29 cellular contexts compared by ENCODE assay signal in the genomic region with DNA sequence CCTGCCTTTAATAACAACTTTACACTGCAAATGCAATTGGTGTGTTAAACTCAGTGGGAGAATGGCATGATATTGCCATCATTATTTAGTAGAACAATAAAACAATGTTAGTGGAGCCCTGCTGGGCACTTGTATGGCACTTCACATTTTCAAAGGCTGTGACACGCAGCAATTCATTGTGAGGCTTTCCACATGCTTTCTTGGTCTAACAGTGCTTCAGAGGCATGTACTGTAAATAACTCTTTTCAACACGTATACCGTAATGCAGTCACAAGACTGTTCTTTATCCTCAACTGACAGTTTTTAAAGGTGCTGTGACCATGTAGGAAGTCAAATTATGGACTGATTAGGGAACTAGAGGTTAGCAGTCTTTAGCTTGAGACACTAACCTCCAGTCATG.
DNase-seq lines count a peak whose midpoint lies in the region; ATAC-seq and TF ChIP-seq lines count a peak whose summit lies in the region.
"Had no signal": no experiment of that assay in that cellular context is flagged by ENCODE, and none has a peak within 500 bp of the region (broad histone marks: within the 10 kb centered on the region; RNA-seq: fewer than 3 reads in every experiment).

No MANE protein-coding gene starts in this region.

- H3K27me3 ChIP-seq in left lung: no peaks in the 10 kb centered on the region
- H3K27me3 ChIP-seq: BLaER1 treated with 17β-estradiol and CSF1 and Interleukin-3, amounts not matched to agents 10 nM and 100 nM; right atrium auricular region had no signal

- no peak overlapping the region for H3K27ac Mint-ChIP-seq in T-helper 17 cell
- no peak overlapping the region for H3K27ac Mint-ChIP-seq in activated T-helper 17 cell treated with anti-CD3 and anti-CD28 coated beads, Interleukin-2, amount 50 U/mL, for 72 hours
- H3K27ac Mint-ChIP-seq: activated CD8-positive, alpha-beta memory T cell treated with anti-CD3 and anti-CD28 coated beads, Interleukin-2, amount 10 ng/mL, durations not matched to agents 7 days and 5 days; WTC11 had no signal

- H3K4me3 ChIP-seq in left lung: no peak overlapping the region
- H3K4me3 ChIP-seq: BLaER1 treated with 17β-estradiol and CSF1 and Interleukin-3, amounts not matched to agents 10 nM and 100 nM; GM12878; PC-9; right atrium auricular region; spleen had no signal

- no peaks in the 10 kb centered on the region for H3K36me3 Mint-ChIP-seq in T-helper 17 cell (ENCODE audit: low read depth)
- H3K36me3 Mint-ChIP-seq in activated T-helper 17 cell treated with anti-CD3 and anti-CD28 coated beads, Interleukin-2, amount 50 U/mL, for 72 hours (ENCODE audit: low read depth): no peaks in the 10 kb centered on the region
- H3K36me3 Mint-ChIP-seq: activated CD8-positive, alpha-beta memory T cell treated with anti-CD3 and anti-CD28 coated beads, Interleukin-2, amount 10 ng/mL, durations not matched to agents 7 days and 5 days; WTC11 had no signal

- peaks cover 28% of the 10 kb centered on the region for H3K27me3 Mint-ChIP-seq in T-helper 17 cell
- H3K27me3 Mint-ChIP-seq in activated T-helper 17 cell treated with anti-CD3 and anti-CD28 coated beads, Interleukin-2, amount 50 U/mL, for 72 hours: peaks cover 4% of the 10 kb centered on the region

- H3K27ac ChIP-seq in left lung: no peak overlapping the region
- H3K27ac ChIP-seq: BLaER1 treated with 17β-estradiol and CSF1 and Interleukin-3, amounts not matched to agents 10 nM and 100 nM; HL-60; parathyroid adenoma; PC-9; right atrium auricular region; spleen had no signal

- intact Hi-C loops in left lung (cut with DNase I): no loop called here

- no peak for TF ChIP-seq CTCF in left lung (IDR thresholded peaks at IDR 0.05)

- no peaks in the 10 kb centered on the region for H3K4me1 ChIP-seq in left lung
- H3K4me1 ChIP-seq: BLaER1 treated with 17β-estradiol and CSF1 and Interleukin-3, amounts not matched to agents 10 nM and 100 nM; parathyroid adenoma; spleen had no signal

- H3K4me1 Mint-ChIP-seq in T-helper 17 cell: no peaks in the 10 kb centered on the region
- no peaks in the 10 kb centered on the region for H3K4me1 Mint-ChIP-seq in activated T-helper 17 cell treated with anti-CD3 and anti-CD28 coated beads, Interleukin-2, amount 50 U/mL, for 72 hours
- H3K4me1 Mint-ChIP-seq: activated CD8-positive, alpha-beta memory T cell treated with anti-CD3 and anti-CD28 coated beads, Interleukin-2, amount 10 ng/mL, durations not matched to agents 7 days and 5 days; neural crest cell had no signal

- ATAC-seq in left lung (peak; percentile 82), HG03175 (IDR thresholded peaks at IDR 0.05; ENCODE audit: unreplicated experiment) (no peak), T-helper 17 cell (no peak)
- no peak for ATAC-seq in activated T-helper 17 cell treated with anti-CD3 and anti-CD28 coated beads, Interleukin-2, amount 50 U/mL, for 72 hours (replicated peaks)
- ATAC-seq: activated CD8-positive, alpha-beta memory T cell treated with anti-CD3 and anti-CD28 coated beads, Interleukin-2, amount 10 ng/mL, durations not matched to agents 7 days and 5 days; GM12878; left cardiac atrium; WTC11 had no signal

- H3K9me3 Mint-ChIP-seq in activated T-helper 17 cell treated with anti-CD3 and anti-CD28 coated beads, Interleukin-2, amount 50 U/mL, for 72 hours: no peaks in the 10 kb centered on the region

- no peaks in the 10 kb centered on the region for H3K9me3 ChIP-seq in left lung
- no peaks in the 10 kb centered on the region for H3K9me3 ChIP-seq in T-helper 17 cell (ENCODE audit: control insufficient read depth, low read length, poor library complexity, severe bottlenecking)
- H3K9me3 ChIP-seq: right atrium auricular region, spleen had no signal

- no peak overlapping the region for H3K4me3 Mint-ChIP-seq in T-helper 17 cell
- H3K4me3 Mint-ChIP-seq in activated T-helper 17 cell treated with anti-CD3 and anti-CD28 coated beads, Interleukin-2, amount 50 U/mL, for 72 hours: no peak overlapping the region
- H3K4me3 Mint-ChIP-seq: activated CD8-positive, alpha-beta memory T cell treated with anti-CD3 and anti-CD28 coated beads, Interleukin-2, amount 10 ng/mL, durations not matched to agents 7 days and 5 days; neural crest cell; WTC11 had no signal

- no peaks in the 10 kb centered on the region for H3K36me3 ChIP-seq in left lung
- H3K36me3 ChIP-seq: BLaER1 treated with 17β-estradiol and CSF1 and Interleukin-3, amounts not matched to agents 10 nM and 100 nM; right atrium auricular region; spleen had no signal

- DNase-seq in DMS79 treated with DMSO at 0.1 percent for 48 hours (lab: John Stamatoyannopoulos, UW) (peak; percentile 71), NCI-H187 (lab: John Stamatoyannopoulos, UW) (peak; percentile 34 to 76), NCI-H345 treated with DMSO at 0.1 percent for 48 hours (lab: John Stamatoyannopoulos, UW; ENCODE audit: unreplicated experiment) (peak; percentile 73), left lung (no peak), T-helper 17 cell (no peak)
- DNase-seq: activated CD4-positive, alpha-beta T cell treated with anti-CD3 and anti-CD28 coated beads, Interleukin-2, amount 50 U/mL, for 1 hour; activated CD8-positive, alpha-beta memory T cell treated with anti-CD3 and anti-CD28 coated beads, Interleukin-2, amount 10 ng/mL, durations not matched to agents 7 days and 5 days; activated naive CD4-positive, alpha-beta T cell; activated T-cell treated with anti-CD3 and anti-CD28 coated beads, Interleukin-2, amount 50 U/mL, for 48 hours; Calu3; EL; GOT3; hippocampal formation; Kasumi-1; left cardiac atrium; NCI-H2171 treated with DMSO at 0.1 percent for 48 hours; PC-9; Right ventricle myocardium superior; spleen; trophoblast cell had no signal

Comparison
In these comparisons a context has a peak if more than half of its experiments do, and no peak if none do; other contexts are left out.
1. DNase-seq: peak in DMS79 treated with DMSO at 0.1 percent for 48 hours (single experiment), NCI-H187 (2 of 2) and NCI-H345 treated with DMSO at 0.1 percent for 48 hours (single experiment); none in left lung (0 of 2) and T-helper 17 cell (0 of 3).